Comparison of ENCODE assay signal across 1 cellular context in genomic region chr16:1651509-1652342, GRCh38.
TF ChIP-seq lines count a peak whose summit lies in the region.

No MANE protein-coding gene starts in this region.

TF ChIP-seq in H1, 55 proteins besides CTCF, POLR2A, EP300 and RAD21:
- TF ChIP-seq CHD7 (IDR thresholded peaks at IDR 0.05; ENCODE audit: insufficient replicate concordance, low read length) = no peak
- peak; percentile 90; the same call in 1 of the 2 replicates for TF ChIP-seq RXRA (IDR thresholded peaks at IDR 0.05; ENCODE audit: insufficient read depth, low read depth, low read length)
- TF ChIP-seq CEBPB (IDR thresholded peaks at IDR 0.05; ENCODE audit: low read depth, low read length) = no peak
- TF ChIP-seq BACH1 (IDR thresholded peaks at IDR 0.05; ENCODE audit: low read length) = no peak
- no peak for TF ChIP-seq ASH2L (IDR thresholded peaks at IDR 0.05; ENCODE audit: low read length)
- TF ChIP-seq NANOG (IDR thresholded peaks at IDR 0.05; ENCODE audit: insufficient read depth, low read depth, low read length, poor library complexity, severe bottlenecking) = no peak
- no peak for TF ChIP-seq EGR1 (IDR thresholded peaks at IDR 0.05; ENCODE audit: borderline replicate concordance, low read depth, low read length)
